Comparison of ENCODE assay signal across 8 cellular contexts in genomic region chrX:1591102-1591862, GRCh38. TPM values are rescaled to one million over a fixed set of nuclear protein-coding genes. Genes with fewer than 3 reads are reported as not detected.
DNase-seq lines count a peak whose midpoint lies in the region; ATAC-seq and TF ChIP-seq lines count a peak whose summit lies in the region.

Gene AKAP17A (plus strand): TSS chrX:1591604. CDS start chrX:1593463, 1,859 bp downstream.

- no peak for TF ChIP-seq CTCF in BE2C (IDR thresholded peaks at IDR 0.05; ENCODE audit: low read depth, low read length)
- no peak for TF ChIP-seq CTCF in coronary artery (IDR thresholded peaks at IDR 0.05)

- no peaks in the 10 kb centered on the region for H3K4me1 ChIP-seq in BE2C

- H3K4me3 ChIP-seq in BE2C (ENCODE audit: low read depth, low read length): peak within 1 kb of the TSS; percentile 69
- H3K4me3 ChIP-seq in coronary artery: peak within 1 kb of the TSS; percentile 91

- DNase-seq in BE2C (peak; percentile 91), NCI-H526 (lab: John Stamatoyannopoulos, UW) (peak; percentile 92 to 97), coronary artery (ENCODE audit: low spot score) (peak; percentile 98)
- peak; percentile 99 for DNase-seq in activated CD4-positive, alpha-beta T cell treated with anti-CD3 and anti-CD28 coated beads for 48 hours
- peak; percentile 94 to 98 (median 98) for DNase-seq in stimulated activated CD4-positive, alpha-beta T cell treated with anti-CD3 and anti-CD28 coated beads, Interleukin-1b, Interleukin-23, amount 100 ng/mL, for 24 hours (ENCODE audit: low read depth in 4 of 4, low spot score in 1 of 4)

- H3K27me3 ChIP-seq in BE2C: no peaks in the 10 kb centered on the region
- no peaks in the 10 kb centered on the region for H3K27me3 ChIP-seq in layer of hippocampus (ENCODE audit: control insufficient read depth, insufficient read depth, low read length)

- H3K36me3 ChIP-seq in BE2C: peaks cover 8% of the 10 kb centered on the region

- H3K9me3 ChIP-seq in BE2C: no peaks in the 10 kb centered on the region

- ATAC-seq in GM19324 (IDR thresholded peaks at IDR 0.05; ENCODE audit: low FRiP score, unreplicated experiment) (peak; percentile 96), HG03460 (IDR thresholded peaks at IDR 0.05; ENCODE audit: unreplicated experiment) (peak; percentile 79)

- H3K27ac ChIP-seq in coronary artery (peak within 1 kb of the TSS; percentile 77 to 86), layer of hippocampus (ENCODE audit: low read depth, low read length) (peak within 1 kb of the TSS; percentile 57)

RNA-seq across cellular contexts. Expression of gene AKAP17A, which starts in this region (rescaled TPM):
- polyA plus RNA-seq in BE2C (2012; ENCODE audit: insufficient read depth, insufficient read length, low read depth): 83.8 TPM

Comparison
In these comparisons a context has a peak if more than half of its experiments do, and no peak if none do; other contexts are left out.
1. Peak in every context shown above with its lines: DNase-seq, ATAC-seq, H3K4me3 ChIP-seq and H3K27ac ChIP-seq.